16 cellular contexts compared by ENCODE assay signal in the genomic region with DNA sequence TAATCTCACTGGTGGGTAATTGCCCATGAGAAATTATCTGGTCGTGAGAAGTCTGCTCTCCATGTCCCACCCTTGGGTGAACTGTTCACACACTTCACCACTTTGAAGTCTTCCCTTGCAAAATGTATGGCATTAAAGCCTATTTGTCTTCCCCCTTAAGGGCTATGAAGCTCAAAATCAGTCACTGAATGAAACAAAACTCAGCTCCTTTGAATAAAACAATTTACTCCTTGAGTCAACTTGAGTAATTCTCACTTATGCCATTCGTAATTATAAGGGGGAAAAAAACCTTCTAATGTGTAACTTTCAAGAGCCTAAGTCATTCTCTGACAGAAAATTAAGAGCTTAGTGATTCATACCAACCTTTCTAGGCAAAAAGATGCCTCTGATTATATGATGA.
"Had no signal": no experiment of that assay in that cellular context is flagged by ENCODE, and none has a peak within 500 bp of the region (broad histone marks: within the 10 kb centered on the region; RNA-seq: fewer than 3 reads in every experiment).

No MANE protein-coding gene starts in this region.

- FAIRE-seq: islet of Langerhans, urothelium cell line had no signal

- H3K4me2 ChIP-seq: smooth muscle cell had no signal

- ATAC-seq: body of pancreas; esophagus mucosa; left colon; naive thymus-derived CD4-positive, alpha-beta T cell; right lobe of liver had no signal

- H3K27ac ChIP-seq: body of pancreas, colonic mucosa, ovary, right lobe of liver, tibial artery had no signal

- H3K4me3 Mint-ChIP-seq: naive thymus-derived CD4-positive, alpha-beta T cell had no signal

- H3K4me3 ChIP-seq: body of pancreas, colonic mucosa, lung, ovary, right lobe of liver, smooth muscle cell, tibial artery had no signal

- H3K27me3 ChIP-seq: body of pancreas, colonic mucosa, ovary, right lobe of liver had no signal

- H3K36me3 ChIP-seq: colonic mucosa, ovary, right lobe of liver, tibial artery had no signal

- H3K9me3 ChIP-seq: body of pancreas, colonic mucosa, ovary, right lobe of liver, tibial artery had no signal

- DNase-seq: activated CD8-positive, alpha-beta memory T cell treated with anti-CD3 and anti-CD28 coated beads for 24 hours; activated gamma-delta T cell; body of pancreas; central memory CD4-positive, alpha-beta T cell; colonic mucosa; left colon; naive thymus-derived CD4-positive, alpha-beta T cell; ovary; right lobe of liver; SW 1271; tibial artery had no signal

- H3K4me1 ChIP-seq: body of pancreas, colonic mucosa, right lobe of liver, tibial artery had no signal
